12 cellular contexts compared by ENCODE assay signal in the genomic region with DNA sequence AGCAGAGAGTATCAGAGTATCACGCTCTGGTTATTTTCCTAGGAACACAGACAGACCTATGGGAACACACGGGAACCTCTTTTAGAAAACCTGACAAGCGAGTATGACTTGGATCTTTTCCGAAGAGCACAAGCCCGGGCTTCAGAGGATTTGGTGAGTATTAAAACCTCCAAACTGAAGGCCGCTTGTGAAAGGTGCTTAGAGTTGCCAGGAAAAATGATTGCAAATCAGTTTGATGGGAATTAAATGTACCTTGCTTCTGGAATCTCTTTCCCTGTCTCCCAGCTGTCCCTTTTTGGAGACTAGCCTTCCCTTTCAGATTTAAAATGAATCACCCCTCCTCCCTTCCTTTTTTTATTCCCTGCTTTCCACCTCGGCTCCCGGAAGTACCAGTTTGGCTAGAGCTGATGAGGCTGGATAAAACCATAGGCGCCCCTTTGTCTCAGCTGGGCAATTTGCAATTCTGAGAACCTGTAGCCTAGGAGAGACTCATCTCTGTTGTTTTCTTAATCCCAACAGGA. TPM values are rescaled to one million over a fixed set of nuclear protein-coding genes. Genes with fewer than 3 reads are reported as not detected.
A peak's percentile ranks its signal among the peaks of the same experiment; 100 is the strongest.
DNase-seq lines count a peak whose midpoint lies in the region; ATAC-seq and TF ChIP-seq lines count a peak whose summit lies in the region.
"Had no signal": no experiment of that assay in that cellular context is flagged by ENCODE, and none has a peak within 500 bp of the region (broad histone marks: within the 10 kb centered on the region; RNA-seq: fewer than 3 reads in every experiment).

No MANE protein-coding gene starts in this region.

- H3K27ac Mint-ChIP-seq in activated CD4-positive, alpha-beta T cell treated with anti-CD3 and anti-CD28 coated beads for 36 hours, result peak overlapping the region; percentile 23
- peak overlapping the region; percentile 81 to 98 (median 95) for H3K27ac Mint-ChIP-seq in brain

- H3K9ac ChIP-seq in stomach smooth muscle (ENCODE audit: low read length in 2 of 2), result no peak overlapping the region

- TF ChIP-seq CTCF in brain (conservative IDR thresholded peaks at IDR 0.05), result no peak

- no peaks in the 10 kb centered on the region for H3K9me3 Mint-ChIP-seq in activated CD4-positive, alpha-beta T cell treated with anti-CD3 and anti-CD28 coated beads for 36 hours (ENCODE audit: low read depth)
- no peaks in the 10 kb centered on the region for H3K9me3 Mint-ChIP-seq in brain

- H3K27ac ChIP-seq in stomach smooth muscle (ENCODE audit: low read length), result peak overlapping the region; percentile 25

- POLR2A ChIA-PET in activated CD4-positive, alpha-beta T cell treated with anti-CD3 and anti-CD28 coated beads for 36 hours (lab: Charles Lee), result no interaction called here

- peaks cover 62% of the 10 kb centered on the region for H3K4me1 Mint-ChIP-seq in activated CD4-positive, alpha-beta T cell treated with anti-CD3 and anti-CD28 coated beads for 36 hours
- peaks cover 53% of the 10 kb centered on the region for H3K4me1 Mint-ChIP-seq in brain

- no peaks in the 10 kb centered on the region for H3K27me3 Mint-ChIP-seq in activated CD4-positive, alpha-beta T cell treated with anti-CD3 and anti-CD28 coated beads for 36 hours
- H3K27me3 Mint-ChIP-seq in brain, result no peaks in the 10 kb centered on the region

- H3K27me3 ChIP-seq in stomach smooth muscle (ENCODE audit: control insufficient read depth in 1 of 2, insufficient read depth in 2 of 2, low read length in 2 of 2), result no peaks in the 10 kb centered on the region

- intact Hi-C loops in activated CD4-positive, alpha-beta T cell treated with anti-CD3 and anti-CD28 coated beads for 36 hours (cut with DNase I, micrococcal nuclease), result no loop called here

- H3K4me3 Mint-ChIP-seq in activated CD4-positive, alpha-beta T cell treated with anti-CD3 and anti-CD28 coated beads for 36 hours, result no peak overlapping the region
- H3K4me3 Mint-ChIP-seq in brain, result peak overlapping the region; percentile 69 to 83 (median 74)

- peaks cover 63% of the 10 kb centered on the region for H3K36me3 Mint-ChIP-seq in activated CD4-positive, alpha-beta T cell treated with anti-CD3 and anti-CD28 coated beads for 36 hours (ENCODE audit: low read depth)
- H3K36me3 Mint-ChIP-seq in brain, result peaks cover 59% of the 10 kb centered on the region

- H3K4me3 ChIP-seq in stomach smooth muscle (ENCODE audit: low read length in 2 of 2), result no peak overlapping the region

- ATAC-seq in activated CD4-positive, alpha-beta T cell treated with anti-CD3 and anti-CD28 coated beads for 36 hours, result no peak

- no peak for DNase-seq in activated CD4-positive, alpha-beta T cell treated with anti-CD3 and anti-CD28 coated beads for 36 hours
- no peak for DNase-seq in activated CD4-positive, alpha-beta T cell treated with anti-CD3 and anti-CD28 coated beads, Interleukin-2, amount 50 U/mL, for 4 hours
- DNase-seq in islet precursor cell, result peak; percentile 64
- no peak for DNase-seq in SW480 (ENCODE audit: low spot score)
- DNase-seq in NCI-H1092 treated with DMSO at 0.1 percent for 48 hours (lab: John Stamatoyannopoulos, UW), result no peak
- DNase-seq in DMS114 treated with DMSO at 0.1 percent for 48 hours (lab: John Stamatoyannopoulos, UW; ENCODE audit: unreplicated experiment), result no peak
- DNase-seq: foreskin melanocyte, NCI-H1694, right cardiac atrium, SHP77 treated with DMSO at 0.1 percent for 48 hours had no signal

- peaks cover 8% of the 10 kb centered on the region for H3K4me1 ChIP-seq in stomach smooth muscle (ENCODE audit: control insufficient read depth, insufficient read depth, low read length)

- H3K36me3 ChIP-seq in stomach smooth muscle (ENCODE audit: control insufficient read depth in 2 of 2, insufficient read depth in 2 of 2, low read length in 2 of 2), result peaks cover 29 to 33% of the 10 kb centered on the region in 2 donors

- CTCF ChIA-PET in activated CD4-positive, alpha-beta T cell treated with anti-CD3 and anti-CD28 coated beads for 36 hours (lab: Charles Lee), result interaction anchor here (0.8 to 1.5 kb wide), 6 partner anchors 14 to 259 kb away, joined by 3 to 9 read pairs (median 3); no protein-coding TSS in a partner anchor

- H3K9me3 ChIP-seq in stomach smooth muscle (ENCODE audit: control insufficient read depth in 2 of 2, low read length in 2 of 2), result no peaks in the 10 kb centered on the region

RNA-seq across cellular contexts. Expression of a gene that starts 27.3 kb away (rescaled TPM):
- 10 to 100 TPM; 63.5 to 93.0 TPM for total RNA-seq in activated CD4-positive, alpha-beta T cell treated with anti-CD3 and anti-CD28 coated beads for 36 hours
- 85.3 TPM for polyA plus RNA-seq in brain (ENCODE audit: insufficient read depth, low read depth, low replicate concordance)

RNA-seq across cellular contexts. Expression of a gene that starts 32.0 kb away (rescaled TPM):
- not detected for total RNA-seq in activated CD4-positive, alpha-beta T cell treated with anti-CD3 and anti-CD28 coated beads for 36 hours
- polyA plus RNA-seq in brain (ENCODE audit: insufficient read depth, low read depth, low replicate concordance), result not detected

RNA-seq across cellular contexts. Expression of a gene that starts 51.9 kb away (rescaled TPM):
- total RNA-seq in activated CD4-positive, alpha-beta T cell treated with anti-CD3 and anti-CD28 coated beads for 36 hours, result 10 to 100 TPM; 14.1 to 15.4 TPM
- 13.0 TPM for polyA plus RNA-seq in brain (ENCODE audit: insufficient read depth, low read depth, low replicate concordance)
